In the genomic region with DNA sequence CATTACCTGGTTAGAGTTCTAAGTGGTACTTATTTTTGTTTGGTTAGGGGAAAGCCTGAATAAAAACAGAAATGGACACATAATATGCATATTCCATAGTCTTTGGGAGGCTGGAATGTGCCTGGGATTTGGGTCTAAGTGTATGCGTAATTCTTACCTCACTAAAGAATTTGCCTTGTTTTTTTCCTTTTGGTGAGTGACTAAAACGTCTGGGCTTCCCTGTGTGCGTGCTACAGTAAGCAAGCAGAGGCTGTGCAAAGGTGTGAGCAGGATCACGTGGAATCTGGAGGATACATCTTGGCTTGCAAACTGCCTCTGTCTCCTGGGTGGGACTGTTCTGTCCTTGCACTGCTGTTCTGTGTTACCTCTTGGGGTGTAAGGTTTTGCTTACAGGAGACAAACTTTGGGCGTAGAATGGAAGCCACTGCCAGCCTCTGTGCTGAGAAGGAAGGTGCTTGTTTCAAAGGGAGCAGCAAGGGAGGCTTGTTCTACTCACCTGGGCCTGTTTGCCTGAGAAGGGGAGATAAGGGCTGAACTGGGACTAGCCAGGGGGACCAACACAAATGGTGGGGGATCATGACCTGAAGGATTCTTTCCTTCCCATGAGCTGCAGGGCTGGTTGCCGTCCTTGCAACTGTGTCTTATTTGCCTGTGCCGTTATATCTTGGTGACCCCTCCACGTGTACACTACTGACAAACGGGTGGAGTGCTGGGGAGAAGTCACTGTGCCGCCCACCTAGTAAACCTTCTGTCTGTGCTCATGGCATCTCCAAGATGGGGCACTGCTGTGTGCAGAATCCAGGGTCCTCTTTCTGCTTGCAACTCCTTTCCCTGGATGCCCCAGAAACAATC, we compare ENCODE assay signal across 8 cellular contexts.
DNase-seq lines count a peak whose midpoint lies in the region; ATAC-seq, FAIRE-seq and TF ChIP-seq lines count a peak whose summit lies in the region.

No MANE protein-coding gene starts in this region.

- no peaks in the 10 kb centered on the region for H3K27me3 Mint-ChIP-seq in stimulated activated memory B cell treated with anti-CD40 and anti-IgM and Interleukin-4, amounts not matched to agents 10 μg/mL and 1 μg/mL and 100 μg/mL, for 72 hours

- no peak for FAIRE-seq in RCC 7860 (lab: Jason Lieb, UNC)

- peak overlapping the region; percentile 96 for H3K27ac Mint-ChIP-seq in stimulated activated memory B cell treated with anti-CD40 and anti-IgM and Interleukin-4, amounts not matched to agents 10 μg/mL and 1 μg/mL and 100 μg/mL, for 72 hours

- peaks cover 56% of the 10 kb centered on the region for H3K36me3 Mint-ChIP-seq in stimulated activated memory B cell treated with anti-CD40 and anti-IgM and Interleukin-4, amounts not matched to agents 10 μg/mL and 1 μg/mL and 100 μg/mL, for 72 hours

- peak overlapping the region; percentile 74 for H3K4me3 ChIP-seq in GM06990 (replicated peaks; ENCODE audit: low read depth, low read length)

- peaks cover 72% of the 10 kb centered on the region for H3K4me1 Mint-ChIP-seq in stimulated activated memory B cell treated with anti-CD40 and anti-IgM and Interleukin-4, amounts not matched to agents 10 μg/mL and 1 μg/mL and 100 μg/mL, for 72 hours

- no peaks in the 10 kb centered on the region for H3K27me3 ChIP-seq in GM06990 (replicated peaks; ENCODE audit: control insufficient read depth, insufficient read depth, low read length)

- peak; percentile 40 for DNase-seq in GM06990 (ENCODE audit: extremely low read depth, insufficient read length)
- peak; percentile 42 for DNase-seq in RCC 7860 (ENCODE audit: low spot score)
- peak; percentile 75 for DNase-seq in astrocyte of the hippocampus (ENCODE audit: low read depth, low spot score)
- DNase-seq in islet precursor cell, result peak; percentile 78
- DNase-seq in NCI-H82 (lab: John Stamatoyannopoulos, UW), result no peak
- DNase-seq in NCI-H187 (lab: John Stamatoyannopoulos, UW), result no peak

- H3K9me3 Mint-ChIP-seq in stimulated activated memory B cell treated with anti-CD40 and anti-IgM and Interleukin-4, amounts not matched to agents 10 μg/mL and 1 μg/mL and 100 μg/mL, for 72 hours, result no peaks in the 10 kb centered on the region

- peak overlapping the region; percentile 100 for H3K4me3 Mint-ChIP-seq in stimulated activated memory B cell treated with anti-CD40 and anti-IgM and Interleukin-4, amounts not matched to agents 10 μg/mL and 1 μg/mL and 100 μg/mL, for 72 hours

- no peak for ATAC-seq in stimulated activated memory B cell treated with anti-CD40 and anti-IgM and Interleukin-4, amounts not matched to agents 10 μg/mL and 1 μg/mL and 100 μg/mL, for 72 hours
- no peak for ATAC-seq in GM19455 (IDR thresholded peaks at IDR 0.05; ENCODE audit: unreplicated experiment)

- H3K36me3 ChIP-seq in GM06990 (ENCODE audit: control insufficient read depth, insufficient read depth, low read length), result no peaks in the 10 kb centered on the region; the same call in 1 of the 2 replicates

- TF ChIP-seq CTCF in GM06990 (IDR thresholded peaks at IDR 0.05; ENCODE audit: insufficient read depth, low read length, poor library complexity, severe bottlenecking), result no peak

Comparison
In these comparisons a context has a peak if more than half of its experiments do, and no peak if none do; other contexts are left out.
1. DNase-seq: peak in GM06990 (single experiment), RCC 7860 (single experiment), astrocyte of the hippocampus (single experiment) and islet precursor cell (single experiment); none in NCI-H82 (single experiment) and NCI-H187 (0 of 2).